1 cellular context compared by ENCODE assay signal in the genomic region with DNA sequence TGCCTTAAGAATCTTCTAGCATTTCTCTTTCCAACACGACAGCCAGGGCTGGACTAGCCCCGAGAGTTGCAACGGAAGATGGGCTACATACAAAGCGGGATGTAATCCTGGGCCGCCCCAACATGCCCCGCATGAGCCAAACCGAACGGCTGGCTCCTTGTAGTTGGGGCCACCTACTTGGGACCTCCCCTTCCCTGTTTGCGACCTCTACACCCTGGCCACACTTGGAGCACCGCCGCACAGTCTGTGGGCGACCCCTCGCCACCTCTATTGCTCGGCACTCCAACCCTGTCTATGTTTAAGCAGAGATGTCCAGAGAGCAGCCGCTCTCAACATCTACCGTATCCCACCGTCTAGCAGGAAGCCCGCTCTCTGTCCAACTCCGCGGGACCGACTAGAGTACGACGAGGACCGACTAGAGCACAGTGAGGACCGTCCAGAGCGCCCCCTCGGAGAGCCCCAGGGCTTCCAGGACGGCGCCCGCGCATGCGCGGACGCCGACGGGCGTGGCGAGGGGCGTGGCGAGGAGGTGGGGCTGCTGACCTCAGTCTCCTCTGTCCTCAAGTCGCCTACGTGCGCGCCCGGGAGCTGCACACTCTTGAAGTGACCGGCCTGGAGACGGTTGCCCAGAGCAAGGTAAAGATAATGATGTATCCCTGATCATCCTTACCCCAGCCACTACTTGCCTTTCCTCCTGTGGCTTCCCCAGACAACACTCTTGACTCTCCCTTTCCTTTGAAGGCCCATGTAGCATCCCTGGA.
TF ChIP-seq lines count a peak whose summit lies in the region.

No MANE protein-coding gene starts in this region.

TF ChIP-seq in K562, 482 proteins besides CTCF, POLR2A, EP300 and RAD21 (continued from another document and continues in another):
- TF ChIP-seq, protein P1, sequence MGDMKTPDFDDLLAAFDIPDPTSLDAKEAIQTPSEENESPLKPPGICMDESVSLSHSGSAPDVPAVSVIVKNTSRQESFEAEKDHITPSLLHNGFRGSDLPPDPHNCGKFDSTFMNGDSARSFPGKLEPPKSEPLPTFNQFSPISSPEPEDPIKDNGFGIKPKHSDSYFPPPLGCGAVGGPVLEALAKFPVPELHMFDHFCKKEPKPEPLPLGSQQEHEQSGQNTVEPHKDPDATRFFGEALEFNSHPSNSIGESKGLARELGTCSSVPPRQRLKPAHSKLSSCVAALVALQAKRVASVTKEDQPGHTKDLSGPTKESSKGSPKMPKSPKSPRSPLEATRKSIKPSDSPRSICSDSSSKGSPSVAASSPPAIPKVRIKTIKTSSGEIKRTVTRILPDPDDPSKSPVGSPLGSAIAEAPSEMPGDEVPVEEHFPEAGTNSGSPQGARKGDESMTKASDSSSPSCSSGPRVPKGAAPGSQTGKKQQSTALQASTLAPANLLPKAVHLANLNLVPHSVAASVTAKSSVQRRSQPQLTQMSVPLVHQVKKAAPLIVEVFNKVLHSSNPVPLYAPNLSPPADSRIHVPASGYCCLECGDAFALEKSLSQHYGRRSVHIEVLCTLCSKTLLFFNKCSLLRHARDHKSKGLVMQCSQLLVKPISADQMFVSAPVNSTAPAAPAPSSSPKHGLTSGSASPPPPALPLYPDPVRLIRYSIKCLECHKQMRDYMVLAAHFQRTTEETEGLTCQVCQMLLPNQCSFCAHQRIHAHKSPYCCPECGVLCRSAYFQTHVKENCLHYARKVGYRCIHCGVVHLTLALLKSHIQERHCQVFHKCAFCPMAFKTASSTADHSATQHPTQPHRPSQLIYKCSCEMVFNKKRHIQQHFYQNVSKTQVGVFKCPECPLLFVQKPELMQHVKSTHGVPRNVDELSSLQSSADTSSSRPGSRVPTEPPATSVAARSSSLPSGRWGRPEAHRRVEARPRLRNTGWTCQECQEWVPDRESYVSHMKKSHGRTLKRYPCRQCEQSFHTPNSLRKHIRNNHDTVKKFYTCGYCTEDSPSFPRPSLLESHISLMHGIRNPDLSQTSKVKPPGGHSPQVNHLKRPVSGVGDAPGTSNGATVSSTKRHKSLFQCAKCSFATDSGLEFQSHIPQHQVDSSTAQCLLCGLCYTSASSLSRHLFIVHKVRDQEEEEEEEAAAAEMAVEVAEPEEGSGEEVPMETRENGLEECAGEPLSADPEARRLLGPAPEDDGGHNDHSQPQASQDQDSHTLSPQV (IDR thresholded peaks at IDR 0.05) = 0 out of 2 replicates have a peak, but pooled peaks have one; percentile 40
- TF ChIP-seq, protein P2, sequence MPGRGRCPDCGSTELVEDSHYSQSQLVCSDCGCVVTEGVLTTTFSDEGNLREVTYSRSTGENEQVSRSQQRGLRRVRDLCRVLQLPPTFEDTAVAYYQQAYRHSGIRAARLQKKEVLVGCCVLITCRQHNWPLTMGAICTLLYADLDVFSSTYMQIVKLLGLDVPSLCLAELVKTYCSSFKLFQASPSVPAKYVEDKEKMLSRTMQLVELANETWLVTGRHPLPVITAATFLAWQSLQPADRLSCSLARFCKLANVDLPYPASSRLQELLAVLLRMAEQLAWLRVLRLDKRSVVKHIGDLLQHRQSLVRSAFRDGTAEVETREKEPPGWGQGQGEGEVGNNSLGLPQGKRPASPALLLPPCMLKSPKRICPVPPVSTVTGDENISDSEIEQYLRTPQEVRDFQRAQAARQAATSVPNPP (IDR thresholded peaks at IDR 0.05; ENCODE audit: borderline replicate concordance, insufficient read depth, insufficient read length) = no peak
- TF ChIP-seq TBL1XR1 (IDR thresholded peaks at IDR 0.05; ENCODE audit: low read length in 2 of 2) (peak; percentile 37 to 60; a peak in 3 of 4 replicates), KLF1 (tag; IDR thresholded peaks at IDR 0.05) (peak; percentile 75; the same call in 1 of the 2 replicates), ZNF407 (IDR thresholded peaks at IDR 0.05; ENCODE audit: low read depth) (no peak), SUPT5H (IDR thresholded peaks at IDR 0.05) (peak; percentile 97), HMG20A (CRISPR knock-in tag; conservative IDR thresholded peaks at IDR 0.05) (no peak), ETS1 (conservative IDR thresholded peaks at IDR 0.05; ENCODE audit: control insufficient read depth, low read depth, low read length) (peak; percentile 86), MEIS2 (IDR thresholded peaks at IDR 0.05; ENCODE audit: partially characterized antibody) (peak; percentile 86), GTF2B (IDR thresholded peaks at IDR 0.05; ENCODE audit: extremely low read depth, insufficient read length) (peak; percentile 80), CHD4 (IDR thresholded peaks at IDR 0.05; ENCODE audit: insufficient read depth, insufficient replicate concordance, low read depth, low read length, poor library complexity, severe bottlenecking) (no peak), ZEB2 (IDR thresholded peaks at IDR 0.05) (0 out of 2 replicates have a peak, but pooled peaks have one; percentile 10), EZH2 (IDR thresholded peaks at IDR 0.05; ENCODE audit: borderline replicate concordance, low read depth, low read length) (no peak), SREBF2 (CRISPR knock-in tag; IDR thresholded peaks at IDR 0.05) (no peak), NFIC (IDR thresholded peaks at IDR 0.05) (peak; percentile 69), BHLHE40 (IDR thresholded peaks at IDR 0.05; ENCODE audit: low read length) (peak; percentile 59), ZFX (CRISPR knock-in tag; IDR thresholded peaks at IDR 0.05) (peak; percentile 58), THAP7 (CRISPR knock-in tag; IDR thresholded peaks at IDR 0.05) (no peak), ZNF589 (CRISPR knock-in tag; IDR thresholded peaks at IDR 0.05; ENCODE audit: low read depth) (0 out of 2 replicates have a peak, but pooled peaks have one; percentile 7), POLR2B (IDR thresholded peaks at IDR 0.05; ENCODE audit: low read depth, partially characterized antibody) (peak; percentile 98), MAZ (CRISPR knock-in tag; conservative IDR thresholded peaks at IDR 0.05 in 1 of 2, IDR thresholded peaks at IDR 0.05 in 1 of 2) (peak; percentile 54 to 70), MAFF (IDR thresholded peaks at IDR 0.05; ENCODE audit: low read length) (no peak)
- TF ChIP-seq, protein P3, sequence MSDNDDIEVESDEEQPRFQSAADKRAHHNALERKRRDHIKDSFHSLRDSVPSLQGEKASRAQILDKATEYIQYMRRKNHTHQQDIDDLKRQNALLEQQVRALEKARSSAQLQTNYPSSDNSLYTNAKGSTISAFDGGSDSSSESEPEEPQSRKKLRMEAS (CRISPR knock-in tag; IDR thresholded peaks at IDR 0.05) = peak; percentile 35; the same call in 1 of the 2 replicates
- TF ChIP-seq, protein P4, sequence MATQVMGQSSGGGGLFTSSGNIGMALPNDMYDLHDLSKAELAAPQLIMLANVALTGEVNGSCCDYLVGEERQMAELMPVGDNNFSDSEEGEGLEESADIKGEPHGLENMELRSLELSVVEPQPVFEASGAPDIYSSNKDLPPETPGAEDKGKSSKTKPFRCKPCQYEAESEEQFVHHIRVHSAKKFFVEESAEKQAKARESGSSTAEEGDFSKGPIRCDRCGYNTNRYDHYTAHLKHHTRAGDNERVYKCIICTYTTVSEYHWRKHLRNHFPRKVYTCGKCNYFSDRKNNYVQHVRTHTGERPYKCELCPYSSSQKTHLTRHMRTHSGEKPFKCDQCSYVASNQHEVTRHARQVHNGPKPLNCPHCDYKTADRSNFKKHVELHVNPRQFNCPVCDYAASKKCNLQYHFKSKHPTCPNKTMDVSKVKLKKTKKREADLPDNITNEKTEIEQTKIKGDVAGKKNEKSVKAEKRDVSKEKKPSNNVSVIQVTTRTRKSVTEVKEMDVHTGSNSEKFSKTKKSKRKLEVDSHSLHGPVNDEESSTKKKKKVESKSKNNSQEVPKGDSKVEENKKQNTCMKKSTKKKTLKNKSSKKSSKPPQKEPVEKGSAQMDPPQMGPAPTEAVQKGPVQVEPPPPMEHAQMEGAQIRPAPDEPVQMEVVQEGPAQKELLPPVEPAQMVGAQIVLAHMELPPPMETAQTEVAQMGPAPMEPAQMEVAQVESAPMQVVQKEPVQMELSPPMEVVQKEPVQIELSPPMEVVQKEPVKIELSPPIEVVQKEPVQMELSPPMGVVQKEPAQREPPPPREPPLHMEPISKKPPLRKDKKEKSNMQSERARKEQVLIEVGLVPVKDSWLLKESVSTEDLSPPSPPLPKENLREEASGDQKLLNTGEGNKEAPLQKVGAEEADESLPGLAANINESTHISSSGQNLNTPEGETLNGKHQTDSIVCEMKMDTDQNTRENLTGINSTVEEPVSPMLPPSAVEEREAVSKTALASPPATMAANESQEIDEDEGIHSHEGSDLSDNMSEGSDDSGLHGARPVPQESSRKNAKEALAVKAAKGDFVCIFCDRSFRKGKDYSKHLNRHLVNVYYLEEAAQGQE (CRISPR knock-in tag; IDR thresholded peaks at IDR 0.05; ENCODE audit: low read depth) = 0 out of 2 replicates have a peak, but pooled peaks have one; percentile 74
- TF ChIP-seq, protein P5, sequence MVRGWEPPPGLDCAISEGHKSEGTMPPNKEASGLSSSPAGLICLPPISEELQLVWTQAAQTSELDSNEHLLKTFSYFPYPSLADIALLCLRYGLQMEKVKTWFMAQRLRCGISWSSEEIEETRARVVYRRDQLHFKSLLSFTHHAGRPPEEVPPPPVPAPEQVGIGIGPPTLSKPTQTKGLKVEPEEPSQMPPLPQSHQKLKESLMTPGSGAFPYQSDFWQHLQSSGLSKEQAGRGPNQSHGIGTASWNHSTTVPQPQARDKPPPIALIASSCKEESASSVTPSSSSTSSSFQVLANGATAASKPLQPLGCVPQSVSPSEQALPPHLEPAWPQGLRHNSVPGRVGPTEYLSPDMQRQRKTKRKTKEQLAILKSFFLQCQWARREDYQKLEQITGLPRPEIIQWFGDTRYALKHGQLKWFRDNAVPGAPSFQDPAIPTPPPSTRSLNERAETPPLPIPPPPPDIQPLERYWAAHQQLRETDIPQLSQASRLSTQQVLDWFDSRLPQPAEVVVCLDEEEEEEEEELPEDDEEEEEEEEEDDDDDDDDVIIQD (CRISPR knock-in tag; IDR thresholded peaks at IDR 0.05) = no peak
